ENCODE assay signal across 1 cellular context in the genomic region with DNA sequence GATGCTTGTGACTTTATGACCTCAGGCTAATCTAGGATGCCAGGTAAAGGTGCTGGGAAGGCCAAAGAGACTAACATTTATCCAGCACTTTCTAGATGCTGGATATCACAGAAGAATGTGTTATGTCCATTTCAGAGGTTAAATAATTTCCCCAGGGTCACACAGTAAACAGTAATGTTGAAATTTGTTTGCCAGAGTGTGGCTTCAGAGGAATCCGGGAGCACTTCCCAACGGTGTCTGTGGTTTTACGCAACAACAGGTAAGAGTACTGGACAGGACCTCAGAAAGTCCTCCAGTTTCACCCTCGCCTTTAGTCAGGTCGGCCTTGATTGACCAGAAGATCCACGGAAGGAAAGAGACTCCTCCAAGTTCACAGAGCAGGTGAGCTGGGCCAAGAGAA.
A peak's percentile ranks its signal among the peaks of the same experiment; 100 is the strongest.
TF ChIP-seq lines count a peak whose summit lies in the region.

No MANE protein-coding gene starts in this region.

TF ChIP-seq in HepG2, 621 proteins besides CTCF, POLR2A, EP300 and RAD21 (continued from another document and continues in another):
- TF ChIP-seq, protein P1, sequence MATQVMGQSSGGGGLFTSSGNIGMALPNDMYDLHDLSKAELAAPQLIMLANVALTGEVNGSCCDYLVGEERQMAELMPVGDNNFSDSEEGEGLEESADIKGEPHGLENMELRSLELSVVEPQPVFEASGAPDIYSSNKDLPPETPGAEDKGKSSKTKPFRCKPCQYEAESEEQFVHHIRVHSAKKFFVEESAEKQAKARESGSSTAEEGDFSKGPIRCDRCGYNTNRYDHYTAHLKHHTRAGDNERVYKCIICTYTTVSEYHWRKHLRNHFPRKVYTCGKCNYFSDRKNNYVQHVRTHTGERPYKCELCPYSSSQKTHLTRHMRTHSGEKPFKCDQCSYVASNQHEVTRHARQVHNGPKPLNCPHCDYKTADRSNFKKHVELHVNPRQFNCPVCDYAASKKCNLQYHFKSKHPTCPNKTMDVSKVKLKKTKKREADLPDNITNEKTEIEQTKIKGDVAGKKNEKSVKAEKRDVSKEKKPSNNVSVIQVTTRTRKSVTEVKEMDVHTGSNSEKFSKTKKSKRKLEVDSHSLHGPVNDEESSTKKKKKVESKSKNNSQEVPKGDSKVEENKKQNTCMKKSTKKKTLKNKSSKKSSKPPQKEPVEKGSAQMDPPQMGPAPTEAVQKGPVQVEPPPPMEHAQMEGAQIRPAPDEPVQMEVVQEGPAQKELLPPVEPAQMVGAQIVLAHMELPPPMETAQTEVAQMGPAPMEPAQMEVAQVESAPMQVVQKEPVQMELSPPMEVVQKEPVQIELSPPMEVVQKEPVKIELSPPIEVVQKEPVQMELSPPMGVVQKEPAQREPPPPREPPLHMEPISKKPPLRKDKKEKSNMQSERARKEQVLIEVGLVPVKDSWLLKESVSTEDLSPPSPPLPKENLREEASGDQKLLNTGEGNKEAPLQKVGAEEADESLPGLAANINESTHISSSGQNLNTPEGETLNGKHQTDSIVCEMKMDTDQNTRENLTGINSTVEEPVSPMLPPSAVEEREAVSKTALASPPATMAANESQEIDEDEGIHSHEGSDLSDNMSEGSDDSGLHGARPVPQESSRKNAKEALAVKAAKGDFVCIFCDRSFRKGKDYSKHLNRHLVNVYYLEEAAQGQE (IDR thresholded peaks at IDR 0.05; ENCODE audit: borderline replicate concordance in 1 of 2, low read depth in 1 of 2, low read length in 2 of 2): no peak
- TF ChIP-seq ZFP62 (CRISPR knock-in tag; IDR thresholded peaks at IDR 0.05): no peak
- no peak for TF ChIP-seq AGO1 (IDR thresholded peaks at IDR 0.05; ENCODE audit: low read depth, low read length, poor library complexity, severe bottlenecking)
- no peak for TF ChIP-seq RFXAP (CRISPR knock-in tag; IDR thresholded peaks at IDR 0.05; ENCODE audit: borderline replicate concordance)
- no peak for TF ChIP-seq HES4 (CRISPR knock-in tag; IDR thresholded peaks at IDR 0.05; ENCODE audit: borderline replicate concordance)
- TF ChIP-seq, protein P2, sequence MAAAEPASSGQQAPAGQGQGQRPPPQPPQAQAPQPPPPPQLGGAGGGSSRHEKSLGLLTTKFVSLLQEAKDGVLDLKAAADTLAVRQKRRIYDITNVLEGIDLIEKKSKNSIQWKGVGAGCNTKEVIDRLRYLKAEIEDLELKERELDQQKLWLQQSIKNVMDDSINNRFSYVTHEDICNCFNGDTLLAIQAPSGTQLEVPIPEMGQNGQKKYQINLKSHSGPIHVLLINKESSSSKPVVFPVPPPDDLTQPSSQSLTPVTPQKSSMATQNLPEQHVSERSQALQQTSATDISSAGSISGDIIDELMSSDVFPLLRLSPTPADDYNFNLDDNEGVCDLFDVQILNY (CRISPR knock-in tag; conservative IDR thresholded peaks at IDR 0.05): no peak
- no peak for TF ChIP-seq NFE2 (CRISPR knock-in tag; IDR thresholded peaks at IDR 0.05)
- no peak for TF ChIP-seq ZKSCAN5 (CRISPR knock-in tag; IDR thresholded peaks at IDR 0.05)
- peak; percentile 40; the same call in 1 of the 2 replicates for TF ChIP-seq ZNF629 (CRISPR knock-in tag; conservative IDR thresholded peaks at IDR 0.05)
- TF ChIP-seq, protein P3, sequence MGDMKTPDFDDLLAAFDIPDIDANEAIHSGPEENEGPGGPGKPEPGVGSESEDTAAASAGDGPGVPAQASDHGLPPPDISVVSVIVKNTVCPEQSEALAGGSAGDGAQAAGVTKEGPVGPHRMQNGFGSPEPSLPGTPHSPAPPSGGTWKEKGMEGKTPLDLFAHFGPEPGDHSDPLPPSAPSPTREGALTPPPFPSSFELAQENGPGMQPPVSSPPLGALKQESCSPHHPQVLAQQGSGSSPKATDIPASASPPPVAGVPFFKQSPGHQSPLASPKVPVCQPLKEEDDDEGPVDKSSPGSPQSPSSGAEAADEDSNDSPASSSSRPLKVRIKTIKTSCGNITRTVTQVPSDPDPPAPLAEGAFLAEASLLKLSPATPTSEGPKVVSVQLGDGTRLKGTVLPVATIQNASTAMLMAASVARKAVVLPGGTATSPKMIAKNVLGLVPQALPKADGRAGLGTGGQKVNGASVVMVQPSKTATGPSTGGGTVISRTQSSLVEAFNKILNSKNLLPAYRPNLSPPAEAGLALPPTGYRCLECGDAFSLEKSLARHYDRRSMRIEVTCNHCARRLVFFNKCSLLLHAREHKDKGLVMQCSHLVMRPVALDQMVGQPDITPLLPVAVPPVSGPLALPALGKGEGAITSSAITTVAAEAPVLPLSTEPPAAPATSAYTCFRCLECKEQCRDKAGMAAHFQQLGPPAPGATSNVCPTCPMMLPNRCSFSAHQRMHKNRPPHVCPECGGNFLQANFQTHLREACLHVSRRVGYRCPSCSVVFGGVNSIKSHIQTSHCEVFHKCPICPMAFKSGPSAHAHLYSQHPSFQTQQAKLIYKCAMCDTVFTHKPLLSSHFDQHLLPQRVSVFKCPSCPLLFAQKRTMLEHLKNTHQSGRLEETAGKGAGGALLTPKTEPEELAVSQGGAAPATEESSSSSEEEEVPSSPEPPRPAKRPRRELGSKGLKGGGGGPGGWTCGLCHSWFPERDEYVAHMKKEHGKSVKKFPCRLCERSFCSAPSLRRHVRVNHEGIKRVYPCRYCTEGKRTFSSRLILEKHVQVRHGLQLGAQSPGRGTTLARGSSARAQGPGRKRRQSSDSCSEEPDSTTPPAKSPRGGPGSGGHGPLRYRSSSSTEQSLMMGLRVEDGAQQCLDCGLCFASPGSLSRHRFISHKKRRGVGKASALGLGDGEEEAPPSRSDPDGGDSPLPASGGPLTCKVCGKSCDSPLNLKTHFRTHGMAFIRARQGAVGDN (CRISPR knock-in tag; IDR thresholded peaks at IDR 0.05): no peak
- TF ChIP-seq ZNF441 (CRISPR knock-in tag; IDR thresholded peaks at IDR 0.05; ENCODE audit: borderline replicate concordance): no peak
- TF ChIP-seq, protein P4, sequence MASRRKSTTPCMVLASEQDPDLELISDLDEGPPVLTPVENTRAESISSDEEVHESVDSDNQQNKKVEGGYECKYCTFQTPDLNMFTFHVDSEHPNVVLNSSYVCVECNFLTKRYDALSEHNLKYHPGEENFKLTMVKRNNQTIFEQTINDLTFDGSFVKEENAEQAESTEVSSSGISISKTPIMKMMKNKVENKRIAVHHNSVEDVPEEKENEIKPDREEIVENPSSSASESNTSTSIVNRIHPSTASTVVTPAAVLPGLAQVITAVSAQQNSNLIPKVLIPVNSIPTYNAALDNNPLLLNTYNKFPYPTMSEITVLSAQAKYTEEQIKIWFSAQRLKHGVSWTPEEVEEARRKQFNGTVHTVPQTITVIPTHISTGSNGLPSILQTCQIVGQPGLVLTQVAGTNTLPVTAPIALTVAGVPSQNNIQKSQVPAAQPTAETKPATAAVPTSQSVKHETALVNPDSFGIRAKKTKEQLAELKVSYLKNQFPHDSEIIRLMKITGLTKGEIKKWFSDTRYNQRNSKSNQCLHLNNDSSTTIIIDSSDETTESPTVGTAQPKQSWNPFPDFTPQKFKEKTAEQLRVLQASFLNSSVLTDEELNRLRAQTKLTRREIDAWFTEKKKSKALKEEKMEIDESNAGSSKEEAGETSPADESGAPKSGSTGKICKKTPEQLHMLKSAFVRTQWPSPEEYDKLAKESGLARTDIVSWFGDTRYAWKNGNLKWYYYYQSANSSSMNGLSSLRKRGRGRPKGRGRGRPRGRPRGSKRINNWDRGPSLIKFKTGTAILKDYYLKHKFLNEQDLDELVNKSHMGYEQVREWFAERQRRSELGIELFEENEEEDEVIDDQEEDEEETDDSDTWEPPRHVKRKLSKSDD (CRISPR knock-in tag; IDR thresholded peaks at IDR 0.05; ENCODE audit: low read depth): no peak
- TF ChIP-seq, protein P5, sequence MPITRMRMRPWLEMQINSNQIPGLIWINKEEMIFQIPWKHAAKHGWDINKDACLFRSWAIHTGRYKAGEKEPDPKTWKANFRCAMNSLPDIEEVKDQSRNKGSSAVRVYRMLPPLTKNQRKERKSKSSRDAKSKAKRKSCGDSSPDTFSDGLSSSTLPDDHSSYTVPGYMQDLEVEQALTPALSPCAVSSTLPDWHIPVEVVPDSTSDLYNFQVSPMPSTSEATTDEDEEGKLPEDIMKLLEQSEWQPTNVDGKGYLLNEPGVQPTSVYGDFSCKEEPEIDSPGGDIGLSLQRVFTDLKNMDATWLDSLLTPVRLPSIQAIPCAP (CRISPR knock-in tag; IDR thresholded peaks at IDR 0.05; ENCODE audit: low read depth): no peak
- TF ChIP-seq, protein P6, sequence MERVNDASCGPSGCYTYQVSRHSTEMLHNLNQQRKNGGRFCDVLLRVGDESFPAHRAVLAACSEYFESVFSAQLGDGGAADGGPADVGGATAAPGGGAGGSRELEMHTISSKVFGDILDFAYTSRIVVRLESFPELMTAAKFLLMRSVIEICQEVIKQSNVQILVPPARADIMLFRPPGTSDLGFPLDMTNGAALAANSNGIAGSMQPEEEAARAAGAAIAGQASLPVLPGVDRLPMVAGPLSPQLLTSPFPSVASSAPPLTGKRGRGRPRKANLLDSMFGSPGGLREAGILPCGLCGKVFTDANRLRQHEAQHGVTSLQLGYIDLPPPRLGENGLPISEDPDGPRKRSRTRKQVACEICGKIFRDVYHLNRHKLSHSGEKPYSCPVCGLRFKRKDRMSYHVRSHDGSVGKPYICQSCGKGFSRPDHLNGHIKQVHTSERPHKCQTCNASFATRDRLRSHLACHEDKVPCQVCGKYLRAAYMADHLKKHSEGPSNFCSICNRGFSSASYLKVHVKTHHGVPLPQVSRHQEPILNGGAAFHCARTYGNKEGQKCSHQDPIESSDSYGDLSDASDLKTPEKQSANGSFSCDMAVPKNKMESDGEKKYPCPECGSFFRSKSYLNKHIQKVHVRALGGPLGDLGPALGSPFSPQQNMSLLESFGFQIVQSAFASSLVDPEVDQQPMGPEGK (CRISPR knock-in tag; IDR thresholded peaks at IDR 0.05): peak; percentile 45
- TF ChIP-seq, protein P7, sequence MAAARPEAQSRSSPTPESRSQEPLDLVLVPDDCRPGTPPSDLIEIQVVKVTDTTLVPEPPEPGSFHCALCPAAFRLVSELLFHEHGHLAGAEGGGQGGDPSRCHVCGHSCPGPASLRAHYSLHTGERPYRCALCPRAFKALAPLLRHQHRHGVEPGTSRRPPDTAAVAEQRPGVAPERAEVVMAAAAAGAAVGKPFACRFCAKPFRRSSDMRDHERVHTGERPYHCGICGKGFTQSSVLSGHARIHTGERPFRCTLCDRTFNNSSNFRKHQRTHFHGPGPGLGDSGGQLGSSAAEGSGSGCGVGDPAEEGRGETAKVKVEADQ (CRISPR knock-in tag; IDR thresholded peaks at IDR 0.05; ENCODE audit: borderline replicate concordance): no peak
- TF ChIP-seq NCOA2 (CRISPR knock-in tag; IDR thresholded peaks at IDR 0.05): peak; percentile 76
- TF ChIP-seq, protein P8, sequence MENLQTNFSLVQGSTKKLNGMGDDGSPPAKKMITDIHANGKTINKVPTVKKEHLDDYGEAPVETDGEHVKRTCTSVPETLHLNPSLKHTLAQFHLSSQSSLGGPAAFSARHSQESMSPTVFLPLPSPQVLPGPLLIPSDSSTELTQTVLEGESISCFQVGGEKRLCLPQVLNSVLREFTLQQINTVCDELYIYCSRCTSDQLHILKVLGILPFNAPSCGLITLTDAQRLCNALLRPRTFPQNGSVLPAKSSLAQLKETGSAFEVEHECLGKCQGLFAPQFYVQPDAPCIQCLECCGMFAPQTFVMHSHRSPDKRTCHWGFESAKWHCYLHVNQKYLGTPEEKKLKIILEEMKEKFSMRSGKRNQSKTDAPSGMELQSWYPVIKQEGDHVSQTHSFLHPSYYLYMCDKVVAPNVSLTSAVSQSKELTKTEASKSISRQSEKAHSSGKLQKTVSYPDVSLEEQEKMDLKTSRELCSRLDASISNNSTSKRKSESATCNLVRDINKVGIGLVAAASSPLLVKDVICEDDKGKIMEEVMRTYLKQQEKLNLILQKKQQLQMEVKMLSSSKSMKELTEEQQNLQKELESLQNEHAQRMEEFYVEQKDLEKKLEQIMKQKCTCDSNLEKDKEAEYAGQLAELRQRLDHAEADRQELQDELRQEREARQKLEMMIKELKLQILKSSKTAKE (CRISPR knock-in tag; IDR thresholded peaks at IDR 0.05; ENCODE audit: borderline replicate concordance): no peak
- TF ChIP-seq, protein P9, sequence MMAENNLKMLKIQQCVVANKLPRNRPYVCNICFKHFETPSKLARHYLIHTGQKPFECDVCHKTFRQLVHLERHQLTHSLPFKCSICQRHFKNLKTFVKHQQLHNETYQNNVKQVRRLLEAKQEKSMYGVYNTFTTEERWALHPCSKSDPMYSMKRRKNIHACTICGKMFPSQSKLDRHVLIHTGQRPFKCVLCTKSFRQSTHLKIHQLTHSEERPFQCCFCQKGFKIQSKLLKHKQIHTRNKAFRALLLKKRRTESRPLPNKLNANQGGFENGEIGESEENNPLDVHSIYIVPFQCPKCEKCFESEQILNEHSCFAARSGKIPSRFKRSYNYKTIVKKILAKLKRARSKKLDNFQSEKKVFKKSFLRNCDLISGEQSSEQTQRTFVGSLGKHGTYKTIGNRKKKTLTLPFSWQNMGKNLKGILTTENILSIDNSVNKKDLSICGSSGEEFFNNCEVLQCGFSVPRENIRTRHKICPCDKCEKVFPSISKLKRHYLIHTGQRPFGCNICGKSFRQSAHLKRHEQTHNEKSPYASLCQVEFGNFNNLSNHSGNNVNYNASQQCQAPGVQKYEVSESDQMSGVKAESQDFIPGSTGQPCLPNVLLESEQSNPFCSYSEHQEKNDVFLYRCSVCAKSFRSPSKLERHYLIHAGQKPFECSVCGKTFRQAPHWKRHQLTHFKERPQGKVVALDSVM (CRISPR knock-in tag; IDR thresholded peaks at IDR 0.05): no peak
- no peak for TF ChIP-seq ZNF431 (CRISPR knock-in tag; IDR thresholded peaks at IDR 0.05; ENCODE audit: borderline replicate concordance, low read depth)
- TF ChIP-seq ZBTB1 (CRISPR knock-in tag; IDR thresholded peaks at IDR 0.05; ENCODE audit: borderline replicate concordance): no peak
- TF ChIP-seq HOXA5 (CRISPR knock-in tag; IDR thresholded peaks at IDR 0.05): no peak
- TF ChIP-seq, protein P10, sequence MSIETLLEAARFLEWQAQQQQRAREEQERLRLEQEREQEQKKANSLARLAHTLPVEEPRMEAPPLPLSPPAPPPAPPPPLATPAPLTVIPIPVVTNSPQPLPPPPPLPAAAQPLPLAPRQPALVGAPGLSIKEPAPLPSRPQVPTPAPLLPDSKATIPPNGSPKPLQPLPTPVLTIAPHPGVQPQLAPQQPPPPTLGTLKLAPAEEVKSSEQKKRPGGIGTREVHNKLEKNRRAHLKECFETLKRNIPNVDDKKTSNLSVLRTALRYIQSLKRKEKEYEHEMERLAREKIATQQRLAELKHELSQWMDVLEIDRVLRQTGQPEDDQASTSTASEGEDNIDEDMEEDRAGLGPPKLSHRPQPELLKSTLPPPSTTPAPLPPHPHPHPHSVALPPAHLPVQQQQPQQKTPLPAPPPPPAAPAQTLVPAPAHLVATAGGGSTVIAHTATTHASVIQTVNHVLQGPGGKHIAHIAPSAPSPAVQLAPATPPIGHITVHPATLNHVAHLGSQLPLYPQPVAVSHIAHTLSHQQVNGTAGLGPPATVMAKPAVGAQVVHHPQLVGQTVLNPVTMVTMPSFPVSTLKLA (IDR thresholded peaks at IDR 0.05): no peak
- no peak for TF ChIP-seq ZNF781 (CRISPR knock-in tag; IDR thresholded peaks at IDR 0.05; ENCODE audit: borderline replicate concordance, not compliant biosample characterization)
- TF ChIP-seq FOXK2 (IDR thresholded peaks at IDR 0.05): no peak
- TF ChIP-seq, protein P11, sequence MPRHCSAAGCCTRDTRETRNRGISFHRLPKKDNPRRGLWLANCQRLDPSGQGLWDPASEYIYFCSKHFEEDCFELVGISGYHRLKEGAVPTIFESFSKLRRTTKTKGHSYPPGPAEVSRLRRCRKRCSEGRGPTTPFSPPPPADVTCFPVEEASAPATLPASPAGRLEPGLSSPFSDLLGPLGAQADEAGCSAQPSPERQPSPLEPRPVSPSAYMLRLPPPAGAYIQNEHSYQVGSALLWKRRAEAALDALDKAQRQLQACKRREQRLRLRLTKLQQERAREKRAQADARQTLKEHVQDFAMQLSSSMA (CRISPR knock-in tag; IDR thresholded peaks at IDR 0.05): no peak
- 0 out of 2 replicates have a peak, but pooled peaks have one; percentile 27 for TF ChIP-seq YEATS4 (CRISPR knock-in tag; IDR thresholded peaks at IDR 0.05; ENCODE audit: borderline replicate concordance)
- no peak for TF ChIP-seq ATAD3A (CRISPR knock-in tag; IDR thresholded peaks at IDR 0.05)
